In genomic region chr12:12639995-12640394, GRCh38 we compare ENCODE assay signal across 6 cellular contexts. TPM values are rescaled to one million over a fixed set of nuclear protein-coding genes. Genes with fewer than 3 reads are reported as not detected.
"Had no signal": no experiment of that assay in that cellular context is flagged by ENCODE, and none has a peak within 500 bp of the region (broad histone marks: within the 10 kb centered on the region; RNA-seq: fewer than 3 reads in every experiment).

No MANE protein-coding gene starts in this region.

RNA-seq across cellular contexts. Expression of gene GPR19, which starts 56.0 kb away (rescaled TPM):
- total RNA-seq: left cardiac atrium, left ventricle myocardium inferior, left ventricle myocardium superior, lower lobe of right lung, mesenteric fat pad, myocyte had no signal
